Comparison of ENCODE assay signal across 29 cellular contexts in genomic region chr1:1976031-1976430, GRCh38. TPM values are rescaled to one million over a fixed set of nuclear protein-coding genes. Genes with fewer than 3 reads are reported as not detected.
"Had no signal": no experiment of that assay in that cellular context is flagged by ENCODE, and none has a peak within 500 bp of the region (broad histone marks: within the 10 kb centered on the region; RNA-seq: fewer than 3 reads in every experiment).

No MANE protein-coding gene starts in this region.

- DNase-seq: islet precursor cell; left ventricle myocardium inferior; mesendoderm; naive B cell; natural killer cell; nephron progenitor cell; occipital lobe; ovary; right lobe of liver; stimulated activated CD4-positive, alpha-beta T cell treated with anti-CD3 and anti-CD28 coated beads, Interleukin-1b, Interleukin-23, amount 100 ng/mL, for 48 hours; stimulated activated CD4-positive, alpha-beta T cell treated with anti-CD3 and anti-CD28 coated beads, Interleukin-2, amount 100 ng/mL, for 48 hours; stimulated activated CD4-positive, alpha-beta T cell treated with anti-CD3 and anti-CD28 coated beads, Interleukin-4, amount 100 ng/mL, for 4 hours; stimulated activated CD8-positive, alpha-beta memory T cell treated with anti-CD3 and anti-CD28 coated beads, Interleukin-4, amount 100 ng/mL, for 48 hours; stimulated activated naive CD4-positive, alpha-beta T cell treated with Interleukin-2 at 50 U/mL for 16 hours; stimulated activated naive CD8-positive, alpha-beta T cell treated with anti-CD3 and anti-CD28 coated beads, Interleukin-15, amount 100 ng/mL, for 72 hours; substantia nigra; uterus had no signal

- H3K4me2 ChIP-seq: smooth muscle cell had no signal

- H3K9me3 ChIP-seq: left ventricle myocardium inferior, neutrophil, right atrium auricular region, right lobe of liver, tibial nerve, uterus had no signal

- H3K27me3 ChIP-seq: ovary, right atrium auricular region, right lobe of liver, uterus had no signal

- H3K36me3 ChIP-seq: left ventricle myocardium inferior, neutrophil, ovary, right atrium auricular region, right lobe of liver, tibial nerve, uterus had no signal

- ATAC-seq: natural killer cell; right lobe of liver; stimulated activated memory B cell treated with anti-CD40 and anti-IgM and Interleukin-4, amounts not matched to agents 10 μg/mL and 1 μg/mL and 100 μg/mL, for 72 hours; stimulated activated naive CD8-positive, alpha-beta T cell treated with anti-CD3 and anti-CD28 coated beads, Interleukin-15, amount 100 ng/mL, for 72 hours had no signal

- H3K4me1 ChIP-seq: left ventricle myocardium inferior, right atrium auricular region, right lobe of liver, tibial nerve, uterus had no signal

- H3K4me3 ChIP-seq: left ventricle myocardium inferior, lung, ovary, right atrium auricular region, right lobe of liver, smooth muscle cell, tibial nerve, uterus had no signal

- H3K27ac ChIP-seq: left ventricle myocardium inferior, neutrophil, ovary, right atrium auricular region, right lobe of liver, tibial nerve, uterus had no signal

RNA-seq across cellular contexts. Expression of gene CFAP74, which starts 27.6 kb away (rescaled TPM):
- total RNA-seq: kidney epithelial cell, left ventricle myocardium inferior, natural killer cell, pulmonary artery endothelial cell, renal cortical epithelial cell, right atrium auricular region, smooth muscle cell, tibial nerve had no signal
- polyA plus RNA-seq: smooth muscle cell had no signal

RNA-seq across cellular contexts. Expression of gene GABRD, which starts 43.1 kb away (rescaled TPM):
- total RNA-seq: kidney epithelial cell, mononuclear cell, progenitor cell of endocrine pancreas, pulmonary artery endothelial cell, renal cortical epithelial cell, right atrium auricular region, smooth muscle cell had no signal
- polyA plus RNA-seq: smooth muscle cell had no signal

RNA-seq across cellular contexts. Expression of gene TMEM52, which starts 57.0 kb away (rescaled TPM):
- total RNA-seq: ureter had no signal
